ENCODE assay signal across 15 cellular contexts in genomic region chr3:129657261-129658046, GRCh38. TPM values are rescaled to one million over a fixed set of nuclear protein-coding genes. Genes with fewer than 3 reads are reported as not detected.
DNase-seq lines count a peak whose midpoint lies in the region; ATAC-seq, FAIRE-seq and TF ChIP-seq lines count a peak whose summit lies in the region.
"Had no signal": no experiment of that assay in that cellular context is flagged by ENCODE, and none has a peak within 500 bp of the region (broad histone marks: within the 10 kb centered on the region; RNA-seq: fewer than 3 reads in every experiment).

No MANE protein-coding gene starts in this region.

- H2AK5ac ChIP-seq in mesendoderm (ENCODE audit: low read length) = no peak overlapping the region

- H2BK5ac ChIP-seq in mesendoderm (ENCODE audit: low read length) = no peak overlapping the region

- DNase-seq in AG09309 (ENCODE audit: low read depth) = peak; percentile 10
- peak; percentile 27 for DNase-seq in OCI-M1 (lab: John Stamatoyannopoulos, UW)
- DNase-seq in chondrocyte (ENCODE audit: low spot score) = no peak
- DNase-seq in mesendoderm = no peak
- no peak for DNase-seq in NCI-H2196 treated with DMSO at 0.1 percent for 48 hours (lab: John Stamatoyannopoulos, UW; ENCODE audit: unreplicated experiment)
- no peak for DNase-seq in kidney
- no peak for DNase-seq in activated T-cell treated with anti-CD3 and anti-CD28 coated beads, Interleukin-2, amount 50 U/mL, for 72 hours
- DNase-seq: activated B cell treated with CpG ODN at 0.5 μM for 24 hours; activated T-cell treated with anti-CD3 and anti-CD28 coated beads, Interleukin-2, amount 50 U/mL, for 24 hours; lower lobe of right lung; upper lobe of left lung had no signal

- peak overlapping the region; percentile 44 for H3K4me3 Mint-ChIP-seq in chondrocyte (ENCODE audit: unreplicated experiment)
- no peak overlapping the region for H3K4me3 Mint-ChIP-seq in activated T-cell treated with anti-CD3 and anti-CD28 coated beads, Interleukin-2, amount 50 U/mL, for 72 hours
- H3K4me3 Mint-ChIP-seq: activated B cell treated with CpG ODN at 0.5 μM for 24 hours; activated T-cell treated with anti-CD3 and anti-CD28 coated beads, Interleukin-2, amount 50 U/mL, for 24 hours; central memory CD8-positive, alpha-beta T cell; IgD-negative memory B cell had no signal

- no peak overlapping the region for H3K23ac ChIP-seq in mesendoderm (ENCODE audit: low read length)

- H3K4me1 Mint-ChIP-seq in chondrocyte (ENCODE audit: low read depth) = peaks cover 72% of the 10 kb centered on the region
- peaks cover 14% of the 10 kb centered on the region for H3K4me1 Mint-ChIP-seq in activated T-cell treated with anti-CD3 and anti-CD28 coated beads, Interleukin-2, amount 50 U/mL, for 72 hours (ENCODE audit: low read depth)

- no peaks in the 10 kb centered on the region for H3K9me3 Mint-ChIP-seq in chondrocyte (ENCODE audit: low read depth)
- no peaks in the 10 kb centered on the region for H3K9me3 Mint-ChIP-seq in activated T-cell treated with anti-CD3 and anti-CD28 coated beads, Interleukin-2, amount 50 U/mL, for 72 hours
- H3K9me3 Mint-ChIP-seq: activated B cell treated with CpG ODN at 0.5 μM for 24 hours; activated T-cell treated with anti-CD3 and anti-CD28 coated beads, Interleukin-2, amount 50 U/mL, for 24 hours; central memory CD8-positive, alpha-beta T cell; IgD-negative memory B cell had no signal

- intact Hi-C loops in kidney (cut with DNase I) = loop anchor here (10.0 kb wide), 1 partner anchor 167 kb away; no protein-coding TSS in a partner anchor

- H3K36me3 ChIP-seq in mesendoderm (ENCODE audit: control insufficient read depth, insufficient read depth, low read length) (no peaks in the 10 kb centered on the region), kidney (ENCODE audit: control insufficient read depth in 1 of 2, insufficient read depth in 2 of 2, low read length in 2 of 2) (peaks cover 4% of the 10 kb centered on the region in 2 donors)

- H3K18ac ChIP-seq in mesendoderm (ENCODE audit: low read length) = peak overlapping the region; percentile 76

- H3K9me3 ChIP-seq in kidney (ENCODE audit: control insufficient read depth in 1 of 2, low read length in 2 of 2) = no peaks in the 10 kb centered on the region
- H3K9me3 ChIP-seq: lower lobe of right lung, upper lobe of left lung had no signal

- ATAC-seq in GM18907 (IDR thresholded peaks at IDR 0.05; ENCODE audit: unreplicated experiment) = no peak
- ATAC-seq in activated T-cell treated with anti-CD3 and anti-CD28 coated beads, Interleukin-2, amount 50 U/mL, for 72 hours (replicated peaks in 1 of 2) = no peak
- ATAC-seq: lower lobe of right lung had no signal

- H3K4ac ChIP-seq in mesendoderm (ENCODE audit: low read depth, low read length) = no peak overlapping the region

- H2BK120ac ChIP-seq in mesendoderm (ENCODE audit: low read depth, low read length) = peak overlapping the region; percentile 45

- WGBS in mesendoderm (ENCODE audit: extremely low coverage, insufficient coverage, low lambda C conversion rate) = no CpG with 5 or more reads among the region's 2 CpGs

- peak overlapping the region; percentile 87 for H3K27ac Mint-ChIP-seq in chondrocyte (ENCODE audit: unreplicated experiment)
- H3K27ac Mint-ChIP-seq in activated T-cell treated with anti-CD3 and anti-CD28 coated beads, Interleukin-2, amount 50 U/mL, for 72 hours = no peak overlapping the region
- H3K27ac Mint-ChIP-seq: activated B cell treated with CpG ODN at 0.5 μM for 24 hours; activated T-cell treated with anti-CD3 and anti-CD28 coated beads, Interleukin-2, amount 50 U/mL, for 24 hours; IgD-negative memory B cell had no signal

- H3K27me3 ChIP-seq in mesendoderm (ENCODE audit: insufficient read depth, low read length, poor library complexity) = no peaks in the 10 kb centered on the region
- H3K27me3 ChIP-seq: upper lobe of left lung had no signal

- peaks cover 2% of the 10 kb centered on the region for H3K36me3 Mint-ChIP-seq in chondrocyte (ENCODE audit: low read depth)
- H3K36me3 Mint-ChIP-seq in activated T-cell treated with anti-CD3 and anti-CD28 coated beads, Interleukin-2, amount 50 U/mL, for 72 hours (ENCODE audit: insufficient read depth in 2 of 2) = no peaks in the 10 kb centered on the region

- no peak overlapping the region for H3K27ac ChIP-seq in mesendoderm (ENCODE audit: low read depth, low read length)
- no peak overlapping the region for H3K27ac ChIP-seq in kidney (ENCODE audit: low read depth in 2 of 2, low read length in 2 of 2)
- H3K27ac ChIP-seq: C4-2B, lower lobe of right lung had no signal

- H3K4me3 ChIP-seq in AG09309 (ENCODE audit: control insufficient read depth, low read depth, low read length) = no peak overlapping the region
- no peak overlapping the region for H3K4me3 ChIP-seq in mesendoderm (ENCODE audit: low read length)
- H3K4me3 ChIP-seq in kidney (ENCODE audit: low read length in 2 of 2) = no peak overlapping the region
- H3K4me3 ChIP-seq: lower lobe of right lung, upper lobe of left lung had no signal

- FAIRE-seq in kidney (lab: Jason Lieb, UNC) = no peak

- H3K4me1 ChIP-seq in mesendoderm (ENCODE audit: control insufficient read depth, low read depth, low read length) = no peaks in the 10 kb centered on the region
- H3K4me1 ChIP-seq in kidney (ENCODE audit: control insufficient read depth in 1 of 2, insufficient read depth in 1 of 2, low read depth in 1 of 2, low read length in 2 of 2) = peaks cover 13 to 28% of the 10 kb centered on the region in 2 donors

- H4K8ac ChIP-seq in mesendoderm (ENCODE audit: low read depth, low read length) = no peak overlapping the region

- H3K4me2 ChIP-seq in mesendoderm (ENCODE audit: low read length) = no peak overlapping the region

- TF ChIP-seq CTCF in AG09309 (IDR thresholded peaks at IDR 0.05; ENCODE audit: control insufficient read depth, insufficient read depth, low read depth, low read length, missing control alignments) (no peak), chondrocyte (IDR thresholded peaks at IDR 0.05) (no peak), kidney (IDR thresholded peaks at IDR 0.05; ENCODE audit: borderline replicate concordance, extremely low read depth, insufficient read depth) (no peak)

- no peak overlapping the region for H3K56ac ChIP-seq in mesendoderm (ENCODE audit: low read length)

- no peaks in the 10 kb centered on the region for H3K79me1 ChIP-seq in mesendoderm (ENCODE audit: low read length)

- H4K5ac ChIP-seq in mesendoderm (ENCODE audit: low read length) = no peak overlapping the region

- H2BK15ac ChIP-seq in mesendoderm (replicated peaks; ENCODE audit: low read depth) = no peak overlapping the region

- H3K27me3 Mint-ChIP-seq in chondrocyte (ENCODE audit: low read depth) = no peaks in the 10 kb centered on the region
- H3K27me3 Mint-ChIP-seq in activated T-cell treated with anti-CD3 and anti-CD28 coated beads, Interleukin-2, amount 50 U/mL, for 72 hours (ENCODE audit: low read depth) = no peaks in the 10 kb centered on the region
- H3K27me3 Mint-ChIP-seq: activated B cell treated with CpG ODN at 0.5 μM for 24 hours; activated T-cell treated with anti-CD3 and anti-CD28 coated beads, Interleukin-2, amount 50 U/mL, for 24 hours; central memory CD8-positive, alpha-beta T cell; IgD-negative memory B cell had no signal

- H3K9ac ChIP-seq in mesendoderm (ENCODE audit: low read length) = no peak overlapping the region
- no peak overlapping the region for H3K9ac ChIP-seq in kidney (ENCODE audit: low read length in 2 of 2)

- no peaks in the 10 kb centered on the region for H3K79me2 ChIP-seq in mesendoderm (ENCODE audit: control insufficient read depth, insufficient read depth, low read length)

RNA-seq across cellular contexts. Expression of gene PLXND1, which starts 51.0 kb away (rescaled TPM):
- total RNA-seq in chondrocyte (267 to 284 TPM (median 270 TPM) in 3 replicates), kidney (152 TPM)
- 94.2 TPM for polyA plus RNA-seq in mesendoderm (2013, experiment 1 of 2)
- 90.0 TPM for polyA plus RNA-seq in mesendoderm (2013, experiment 2 of 2)
- polyA plus RNA-seq in kidney (ENCODE audit: insufficient read depth, low read depth, low replicate concordance) = 67.0 TPM
- total RNA-seq in activated T-cell treated with anti-CD3 and anti-CD28 coated beads, Interleukin-2, amount 50 U/mL, for 72 hours = 1 to 10 TPM; 4.1 to 4.2 TPM

Comparison
In these comparisons a context has a peak if more than half of its experiments do, and no peak if none do; other contexts are left out.
1. DNase-seq: peak in AG09309 (single experiment) and OCI-M1 (single experiment); none in chondrocyte (single experiment), mesendoderm (single experiment), NCI-H2196 treated with DMSO at 0.1 percent for 48 hours (single experiment), kidney (single experiment) and activated T-cell treated with anti-CD3 and anti-CD28 coated beads, Interleukin-2, amount 50 U/mL, for 72 hours (0 of 2).
2. RNA of gene PLXND1, which starts 51.0 kb away (total RNA-seq): 267 to 284 TPM in chondrocyte and 152 TPM in kidney (single experiment); 4.1 to 4.2 TPM in activated T-cell treated with anti-CD3 and anti-CD28 coated beads, Interleukin-2, amount 50 U/mL, for 72 hours; every median in the first group is over 10 times any median in the second.